ENCODE assay signal across 1 cellular context in the genomic region with DNA sequence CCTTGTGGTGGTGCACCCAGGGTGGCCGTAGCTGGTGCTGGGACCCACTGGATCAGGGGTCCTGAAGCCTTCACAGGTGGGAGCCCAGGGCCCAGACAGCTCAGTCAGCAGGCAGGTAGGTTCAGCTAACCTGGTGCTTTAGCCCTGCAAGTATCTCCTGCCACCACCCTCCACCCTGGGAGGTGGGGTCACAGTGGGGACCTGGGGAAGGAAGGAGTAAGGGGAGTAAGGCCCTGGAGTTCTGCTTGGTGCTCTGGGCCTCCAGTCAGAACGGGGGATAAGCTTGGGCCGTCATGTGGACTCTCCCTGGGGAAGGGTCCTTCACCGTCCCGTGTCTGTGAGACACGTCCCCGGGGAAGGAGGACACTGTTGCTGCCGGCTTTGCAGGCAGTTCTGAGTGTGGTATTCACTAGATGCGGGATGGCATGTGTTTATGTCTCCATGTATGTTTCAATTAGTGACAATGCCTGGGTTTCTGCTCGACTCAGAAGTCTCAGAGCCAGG.
TF ChIP-seq lines count a peak whose summit lies in the region.

No MANE protein-coding gene starts in this region.

TF ChIP-seq in H1, 55 proteins besides CTCF, POLR2A, EP300 and RAD21:
- no peak for TF ChIP-seq CBX8 (IDR thresholded peaks at IDR 0.05; ENCODE audit: borderline replicate concordance, low read depth, low read length)
